ENCODE assay signal across 8 cellular contexts in the genomic region with DNA sequence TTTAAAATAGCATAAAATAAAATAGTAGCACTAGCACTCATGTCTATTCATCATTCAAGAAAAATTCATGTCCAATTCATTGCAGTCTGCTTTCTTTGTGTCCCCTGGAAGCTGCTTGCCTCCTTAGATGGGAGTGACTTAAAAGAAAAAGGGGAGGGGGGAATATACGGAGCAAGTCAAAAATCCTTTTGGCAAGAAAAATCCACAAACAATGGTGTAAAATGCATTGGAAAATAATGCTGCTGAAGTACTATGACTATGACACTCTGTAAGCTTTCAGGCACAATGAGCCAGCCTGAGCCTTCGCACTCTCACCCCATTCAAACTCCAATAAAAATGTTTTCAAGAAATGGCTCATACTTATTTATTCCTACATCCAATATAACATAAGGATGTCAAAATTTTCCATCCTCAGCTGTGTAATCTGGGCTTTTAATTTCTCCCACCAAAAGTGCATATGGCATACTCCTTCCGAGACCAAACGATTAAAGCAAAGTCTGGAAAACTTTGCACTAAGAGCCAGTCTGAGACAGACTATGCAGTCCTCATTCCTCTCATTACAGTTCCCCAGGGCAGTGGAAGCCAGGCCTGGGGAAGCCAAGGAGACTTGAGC. TPM values are rescaled to one million over a fixed set of nuclear protein-coding genes. Genes with fewer than 3 reads are reported as not detected.
DNase-seq lines count a peak whose midpoint lies in the region; ATAC-seq, FAIRE-seq and TF ChIP-seq lines count a peak whose summit lies in the region.

No MANE protein-coding gene starts in this region.

- H2BK120ac ChIP-seq in trophoblast cell (ENCODE audit: insufficient read depth, low read length, poor library complexity) = no peak overlapping the region

- DNase-seq in H54 (ENCODE audit: insufficient read length, low spot score) (peak; percentile 33), globus pallidus (ENCODE audit: low spot score) (peak; percentile 55), trophoblast cell (peak; percentile 81 to 83), NCI-H69 (lab: John Stamatoyannopoulos, UW) (no peak), ecto neural progenitor cell (ENCODE audit: low spot score) (no peak)
- no peak for DNase-seq in stimulated activated CD4-positive, alpha-beta T cell treated with anti-CD3 and anti-CD28 coated beads, Interleukin-4, amount 100 ng/mL, for 1 hour

- no peak overlapping the region for H4K8ac ChIP-seq in trophoblast cell (ENCODE audit: low read depth, low read length)

- H2AK5ac ChIP-seq in trophoblast cell (ENCODE audit: low read length) = no peak overlapping the region

- no peaks in the 10 kb centered on the region for H3K27me3 ChIP-seq in trophoblast cell (ENCODE audit: insufficient read depth, low read length)

- peak overlapping the region; percentile 70 for H3K4me2 ChIP-seq in trophoblast cell (ENCODE audit: low read length)

- H4K91ac ChIP-seq in trophoblast cell (ENCODE audit: low read depth, low read length) = peak overlapping the region; percentile 20

- peak overlapping the region; percentile 92 for H3K9ac ChIP-seq in trophoblast cell (ENCODE audit: low read length)

- no peaks in the 10 kb centered on the region for H3K36me3 ChIP-seq in trophoblast cell (ENCODE audit: control insufficient read depth in 1 of 2, insufficient read depth in 2 of 2, low read length in 2 of 2)

- H4K12ac ChIP-seq in trophoblast cell (ENCODE audit: low read depth, low read length) = no peak overlapping the region

- no peak for TF ChIP-seq CTCF in VCaP (conservative IDR thresholded peaks at IDR 0.05)

- no CpG with 5 or more reads among the region's 4 CpGs for WGBS in trophoblast cell (ENCODE audit: extremely low coverage, insufficient coverage, insufficient read length)

- peak overlapping the region; percentile 45 for H2BK5ac ChIP-seq in trophoblast cell (ENCODE audit: low read depth, low read length, poor library complexity)

- H3K23ac ChIP-seq in trophoblast cell (ENCODE audit: low read length) = no peak overlapping the region

- H3K4ac ChIP-seq in trophoblast cell (ENCODE audit: low read depth, low read length) = peak overlapping the region; percentile 27

- no peak overlapping the region for H2BK12ac ChIP-seq in trophoblast cell (ENCODE audit: low read length)

- H3K4me1 ChIP-seq in trophoblast cell (ENCODE audit: control insufficient read depth in 1 of 2, insufficient read depth in 2 of 2, low read length in 2 of 2) = peaks cover 16 to 20% of the 10 kb centered on the region in 2 experiments

- peak overlapping the region; percentile 98 for H3K27ac ChIP-seq in VCaP
- H3K27ac ChIP-seq in trophoblast cell (ENCODE audit: low read depth, low read length) = peak overlapping the region; percentile 79

- peaks cover 8% of the 10 kb centered on the region for H3K79me2 ChIP-seq in trophoblast cell (ENCODE audit: control insufficient read depth, insufficient read depth, low read length, poor library complexity)

- ATAC-seq in HG02588 (IDR thresholded peaks at IDR 0.05; ENCODE audit: unreplicated experiment) = no peak

- no peak overlapping the region for H2AFZ ChIP-seq in trophoblast cell (ENCODE audit: insufficient read depth, low read length, poor library complexity)

- peak overlapping the region; percentile 87 for H3K4me3 ChIP-seq in trophoblast cell (ENCODE audit: low read depth, low read length)

- peak overlapping the region; percentile 29 for H3K14ac ChIP-seq in trophoblast cell (ENCODE audit: low read length)

- peak overlapping the region; percentile 60 for H3K18ac ChIP-seq in trophoblast cell (ENCODE audit: low read length)

- FAIRE-seq in H54 (lab: Jason Lieb, UNC) = peak; percentile 50

- H3K79me1 ChIP-seq in trophoblast cell (ENCODE audit: low read length) = peaks cover 18% of the 10 kb centered on the region

- no peaks in the 10 kb centered on the region for H3K9me3 ChIP-seq in trophoblast cell (ENCODE audit: insufficient read depth, low read depth, low read length)

- no peak for TF ChIP-seq POLR2A in H54 (IDR thresholded peaks at IDR 0.05; ENCODE audit: low read depth, low read length)

RNA-seq across cellular contexts. Expression of gene NEDD9, which starts 0.8 kb away (rescaled TPM):
- polyA plus RNA-seq in trophoblast cell (2013) = 46.4 and 47.9 TPM in 2 replicates

Comparison
In these comparisons a context has a peak if more than half of its experiments do, and no peak if none do; other contexts are left out.
1. DNase-seq: peak in H54 (single experiment), globus pallidus (single experiment) and trophoblast cell (2 of 2); none in NCI-H69 (single experiment), ecto neural progenitor cell (single experiment) and stimulated activated CD4-positive, alpha-beta T cell treated with anti-CD3 and anti-CD28 coated beads, Interleukin-4, amount 100 ng/mL, for 1 hour (single experiment).